ENCODE assay signal across 20 cellular contexts in the genomic region with DNA sequence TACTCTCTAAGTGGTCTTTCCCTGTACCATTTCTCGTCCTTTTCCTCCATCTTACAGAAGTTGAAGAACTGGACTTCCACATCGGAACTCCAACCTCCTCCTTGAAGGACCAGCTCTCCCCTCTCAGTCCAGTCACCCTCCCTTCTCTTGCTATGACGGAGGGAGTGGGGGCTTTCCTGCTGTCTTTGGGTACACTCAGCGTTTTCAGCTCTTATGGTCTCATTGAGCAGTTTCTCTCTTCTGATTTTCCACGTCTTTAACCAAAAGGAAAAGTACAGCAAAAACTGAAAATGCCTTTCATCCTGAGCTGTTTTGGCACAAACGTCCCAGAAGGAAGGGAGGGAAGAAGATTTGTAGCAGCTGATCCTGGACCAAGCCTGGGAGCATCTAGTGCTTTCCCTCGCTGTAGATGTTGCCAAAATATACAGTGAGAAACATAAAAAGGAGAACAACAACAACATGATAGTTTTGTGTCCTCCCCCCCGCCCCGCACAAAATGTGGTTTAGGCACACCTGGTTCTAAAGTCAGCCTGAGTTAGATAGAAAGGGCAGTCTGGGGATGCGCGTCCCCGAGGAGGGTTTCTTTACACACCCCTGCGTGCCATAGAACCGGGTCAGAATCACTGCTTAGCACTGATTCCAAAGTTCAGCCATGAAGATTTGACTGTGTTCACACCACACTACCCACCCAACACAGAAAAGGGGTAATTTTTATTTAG. TPM values are rescaled to one million over a fixed set of nuclear protein-coding genes. Genes with fewer than 3 reads are reported as not detected.
DNase-seq lines count a peak whose midpoint lies in the region; ATAC-seq, FAIRE-seq and TF ChIP-seq lines count a peak whose summit lies in the region.
"Had no signal": no experiment of that assay in that cellular context is flagged by ENCODE, and none has a peak within 500 bp of the region (broad histone marks: within the 10 kb centered on the region; RNA-seq: fewer than 3 reads in every experiment).

No MANE protein-coding gene starts in this region.

- H2AFZ ChIP-seq in GM23248 (peak overlapping the region; percentile 67), K562 (ENCODE audit: low read depth, low read length) (peak overlapping the region; percentile 53; the same call in 1 of the 2 replicates)

- H3K36me3 ChIP-seq in GM23248 (ENCODE audit: low read depth), result no peaks in the 10 kb centered on the region
- no peaks in the 10 kb centered on the region for H3K36me3 ChIP-seq in K562 (ENCODE audit: control insufficient read depth, insufficient read depth, low read length)
- H3K36me3 ChIP-seq in mucosa of stomach (ENCODE audit: control insufficient read depth, insufficient read depth, low read length), result no peaks in the 10 kb centered on the region
- H3K36me3 ChIP-seq in testis (ENCODE audit: low read depth, missing control alignments), result no peaks in the 10 kb centered on the region
- H3K36me3 ChIP-seq: heart right ventricle had no signal

- intact Hi-C loops in K562 (cut with micrococcal nuclease), result no loop called here
- intact Hi-C loops in testis (cut with DNase I; ENCODE audit: low total_unique reads), result no loop called here

- H3K9me1 ChIP-seq in K562 (ENCODE audit: control insufficient read depth, insufficient read depth, low read length), result no peaks in the 10 kb centered on the region

- POLR2A ChIA-PET in K562 (lab: Yijun Ruan, JAX), result interaction anchor here (1.2 to 1.5 kb wide), 2 partner anchors 9 to 10 kb away, joined by 3 read pairs; no protein-coding TSS in a partner anchor

- TF ChIP-seq RAD21 in K562 (CRISPR knock-in tag; conservative IDR thresholded peaks at IDR 0.05 in 1 of 2, IDR thresholded peaks at IDR 0.05 in 1 of 2), result no peak

- no peaks in the 10 kb centered on the region for H4K20me1 ChIP-seq in GM23248 (ENCODE audit: insufficient read depth)
- no peaks in the 10 kb centered on the region for H4K20me1 ChIP-seq in K562 (replicated peaks; ENCODE audit: control insufficient read depth, insufficient read depth, low read length)

- H3K4me3 ChIP-seq in GM23248 (no peak overlapping the region), K562 (no peak overlapping the region), mucosa of stomach (ENCODE audit: low read length) (no peak overlapping the region), testis (peak overlapping the region in 1 of 2 donors; percentile 38)

- no peaks in the 10 kb centered on the region for H3F3A ChIP-seq in GM23248 (ENCODE audit: insufficient read depth)

- BruUV-seq in K562 (replicated peaks; lab: Mats Ljungman, UMichigan), result no TSS peak

- ATAC-seq in K562 (no peak), GM21723 (IDR thresholded peaks at IDR 0.05; ENCODE audit: unreplicated experiment) (no peak)
- ATAC-seq: activated T-cell treated with anti-CD3 and anti-CD28 coated beads, Interleukin-2, amount 50 U/mL, for 72 hours; Right ventricle myocardium inferior; stimulated activated effector memory CD8-positive, alpha-beta T cell treated with anti-CD3 and anti-CD28 coated beads, Interleukin-12 subunit alpha, Interleukin-12 subunit beta, amount 100 ng/mL, for 72 hours had no signal

- TF ChIP-seq POLR2A in K562 (conservative IDR thresholded peaks at IDR 0.05) (no peak), testis (IDR thresholded peaks at IDR 0.05) (no peak)

- H3K27ac ChIP-seq in GM23248, result no peak overlapping the region
- H3K27ac ChIP-seq in K562 (ENCODE audit: extremely low read depth, low read depth, low read length), result no peak overlapping the region
- peak overlapping the region; percentile 79 to 86 for H3K27ac ChIP-seq in testis

- CTCF ChIA-PET in K562 (lab: Yijun Ruan, JAX; ENCODE audit: low intra/inter-chr PET ratio), result no interaction called here

- no peak overlapping the region for H3K4me2 ChIP-seq in GM23248 (ENCODE audit: unreplicated experiment)
- no peak overlapping the region for H3K4me2 ChIP-seq in K562 (ENCODE audit: insufficient read depth, low read length)

- H3K9ac ChIP-seq in GM23248, result no peak overlapping the region
- no peak overlapping the region for H3K9ac ChIP-seq in K562 (ENCODE audit: insufficient read depth in 1 of 2, low read depth in 2 of 2, low read length in 2 of 2)
- peak overlapping the region; percentile 13 for H3K9ac ChIP-seq in mucosa of stomach (ENCODE audit: low read length)

- no peaks in the 10 kb centered on the region for H3K79me2 ChIP-seq in GM23248 (ENCODE audit: insufficient read depth)
- no peaks in the 10 kb centered on the region for H3K79me2 ChIP-seq in K562 (ENCODE audit: control insufficient read depth, insufficient read depth, low read length)

- H3K4me1 ChIP-seq in GM23248 (ENCODE audit: insufficient read depth) (no peaks in the 10 kb centered on the region), K562 (replicated peaks in 1 of 2; ENCODE audit: control insufficient read depth in 2 of 2, insufficient read depth in 2 of 2, low read length in 2 of 2) (peaks cover 0 to 11% of the 10 kb centered on the region in 2 experiments; a peak in 3 of 5 replicates), mucosa of stomach (ENCODE audit: control insufficient read depth, insufficient read depth, low read length) (peaks cover 27% of the 10 kb centered on the region), testis (no peaks in the 10 kb centered on the region)

- H3K9me2 ChIP-seq in GM23248 (ENCODE audit: insufficient read depth), result peaks cover 14% of the 10 kb centered on the region; the same call in 1 of the 2 replicates

- TF ChIP-seq CTCF in K562 (IDR thresholded peaks at IDR 0.05 in 2 of 3, conservative IDR thresholded peaks at IDR 0.05 in 1 of 3; ENCODE audit: insufficient read depth in 2 of 3, low read depth in 1 of 3, low read length in 3 of 3) (no peak), testis (IDR thresholded peaks at IDR 0.05) (no peak)

- DNase-seq in GM23248 (no peak), K562 (ENCODE audit: extremely low read depth in 1 of 4, low spot score in 3 of 4) (no peak), testis (peak; percentile 51), SKM-1 treated with dmso at 0.1 percent for 144 hours (lab: John Stamatoyannopoulos, UW; ENCODE audit: unreplicated experiment) (no peak), amygdala (lab: John Stamatoyannopoulos, UW) (no peak)
- DNase-seq in activated effector memory CD4-positive, alpha-beta T cell treated with Interleukin-2 at 50 U/mL for 16 hours, result no peak
- DNase-seq: activated CD4-positive, alpha-beta memory T cell treated with anti-CD3 and anti-CD28 coated beads, Interleukin-2, amount 10 ng/mL, durations not matched to agents 7 days and 5 days; activated naive CD8-positive, alpha-beta T cell treated with anti-CD3 and anti-CD28 coated beads, Interleukin-2, amount 10 ng/mL, durations not matched to agents 7 days and 5 days; activated T-cell treated with anti-CD3 and anti-CD28 coated beads, Interleukin-2, amount 50 U/mL, for 72 hours; caudate nucleus; heart right ventricle; kidney; MM.1S; NCI-H2029 treated with DMSO at 0.1 percent for 48 hours; NCI-H510A; posterior cingulate gyrus had no signal

- H3K27me3 ChIP-seq in GM23248 (replicated peaks; ENCODE audit: insufficient read depth) (no peaks in the 10 kb centered on the region), K562 (ENCODE audit: control insufficient read depth in 2 of 2, insufficient read depth in 2 of 2, low read length in 2 of 2) (no peaks in the 10 kb centered on the region), mucosa of stomach (ENCODE audit: control insufficient read depth, insufficient read depth, low read length) (no peaks in the 10 kb centered on the region), testis (no peaks in the 10 kb centered on the region)
- H3K27me3 ChIP-seq: heart right ventricle had no signal

- no peak for FAIRE-seq in K562 (lab: Jason Lieb, UNC)
- FAIRE-seq: kidney had no signal

- 44 to 46% methylated on average over 14 of the region's 14 CpGs for WGBS in GM23248 (ENCODE audit: low coverage in 1 of 2, low lambda C conversion rate in 2 of 2, missing lambda C conversion rate in 2 of 2), 2 experiments
- WGBS in K562 (ENCODE audit: insufficient coverage, low coverage, missing lambda C conversion rate), result 24% methylated on average over 10 of the region's 14 CpGs
- 34 to 41% methylated on average over 14 of the region's 14 CpGs for WGBS in testis, 2 donors

- in situ Hi-C loops in GM23248 (cut with MboI), result no loop called here
- in situ Hi-C loops in K562 (cut with MboI), result no loop called here

- TF ChIP-seq EP300 in K562 (IDR thresholded peaks at IDR 0.05; ENCODE audit: low read length), result no peak

- no peaks in the 10 kb centered on the region for H3K9me3 ChIP-seq in GM23248 (ENCODE audit: low read depth)
- no peaks in the 10 kb centered on the region for H3K9me3 ChIP-seq in K562 (replicated peaks; ENCODE audit: control insufficient read depth, insufficient read depth, low read depth, low read length)
- H3K9me3 ChIP-seq in mucosa of stomach (ENCODE audit: control insufficient read depth, low read length), result no peaks in the 10 kb centered on the region
- H3K9me3 ChIP-seq in testis, result no peaks in the 10 kb centered on the region
- H3K9me3 ChIP-seq: heart right ventricle had no signal

TF ChIP-seq in K562, 482 proteins besides CTCF, POLR2A, EP300 and RAD21 (continues in another document):
- no peak for TF ChIP-seq U2AF2 (optimal IDR thresholded peaks at IDR 0.05; ENCODE audit: low read depth, low read length)

RNA-seq across cellular contexts. Expression of gene SLC40A1, which starts 53.5 kb away (rescaled TPM):
- total RNA-seq in GM23248 (2014; rRNA removed; shearing (Covaris generic)), result 0.25 TPM in 1 of 2 replicates, not detected in the other
- 0.15 and 0.28 TPM in 2 replicates for polyA plus RNA-seq in GM23248 (2016; fragmentation: Nextera tagmentation; extraction: Ambion mirVana)
- 68.8 and 93.7 TPM in 2 replicates for total RNA-seq in K562 (2011; cell fraction: chromatin; rRNA removed; ENCODE audit: low replicate concordance)
- 41.2 and 67.8 TPM in 2 replicates for total RNA-seq in K562 (2011; cell fraction: nucleolus; rRNA removed)
- total RNA-seq in K562 (2011; cell fraction: nucleoplasm; rRNA removed), result 71.1 and 83.7 TPM in 2 replicates
- 61.3 and 64.9 TPM in 2 replicates for total RNA-seq in K562 (2014; rRNA removed)
- 71.2 and 79.7 TPM in 2 replicates for total RNA-seq in K562 (2014; rRNA removed; fragmentation: Illumina TruSeq; extraction: Trizol)
- 87.6 and 95.9 TPM in 2 replicates for total RNA-seq in K562 (2015; rRNA removed; fragmentation: Illumina TruSeq; extraction: Trizol)
- 44.1 and 47.8 TPM in 2 replicates for total RNA-seq in K562 (2021)
- 29.8 and 53.5 TPM in 2 replicates for polyA plus RNA-seq in K562 (2011; rRNA removed)
- 30.2 and 32.8 TPM in 2 replicates for polyA plus RNA-seq in K562 (2011; cell fraction: cytosol; rRNA removed)
- 56.2 and 99.4 TPM in 2 replicates for polyA plus RNA-seq in K562 (2011; cell fraction: nucleus; rRNA removed)
- polyA plus RNA-seq in K562 (2012), result 26.8 and 44.9 TPM in 2 replicates
- polyA plus RNA-seq in K562 (2014; fragmentation: Illumina TruSeq; extraction: Trizol), result 60.6 and 65.1 TPM in 2 replicates
- 10 to 100 TPM; 53.3 to 54.9 TPM for polyA plus RNA-seq in K562 (2014; fragmentation: Nextera tagmentation; extraction: Ambion mirVana)
- 41.0 and 42.2 TPM in 2 replicates for polyA plus RNA-seq in K562 (2014; rRNA removed)
- 62.5 and 95.5 TPM in 2 replicates for polyA minus RNA-seq in K562 (2011; rRNA and poly(A)+ RNA removed)
- polyA minus RNA-seq in K562 (2011; cell fraction: cytosol; rRNA and poly(A)+ RNA removed), result 15.3 and 44.3 TPM in 2 replicates
- 67.9 and 73.3 TPM in 2 replicates for polyA minus RNA-seq in K562 (2011; cell fraction: nucleus; rRNA and poly(A)+ RNA removed)
- total RNA-seq in testis, result 10 to 100 TPM; 52.3 to 58.7 TPM
- 64.0 TPM for polyA plus RNA-seq in testis (ENCODE audit: insufficient read depth, low read depth, low replicate concordance)

Comparison
In these comparisons a context has a peak if more than half of its experiments do, and no peak if none do; other contexts are left out.
1. H3K27ac ChIP-seq: peak in testis (2 of 2); none in GM23248 (single experiment) and K562 (single experiment).
2. RNA of gene SLC40A1, which starts 53.5 kb away (total RNA-seq): 41.2 to 95.9 TPM in K562 and 52.3 to 58.7 TPM in testis; 0.25 TPM in GM23248; every median in the first group is over 10 times any median in the second.